In genomic region chr9:86763795-86764194, GRCh38 we compare ENCODE assay signal across 1 cellular context.
TF ChIP-seq lines count a peak whose summit lies in the region.

No MANE protein-coding gene starts in this region.

TF ChIP-seq in HepG2, 621 proteins besides CTCF, POLR2A, EP300 and RAD21:
- TF ChIP-seq ZFP37 (CRISPR knock-in tag; IDR thresholded peaks at IDR 0.05; ENCODE audit: borderline replicate concordance) (no peak), ZKSCAN5 (CRISPR knock-in tag; IDR thresholded peaks at IDR 0.05) (no peak), NPAS2 (CRISPR knock-in tag; IDR thresholded peaks at IDR 0.05; ENCODE audit: borderline replicate concordance) (no peak), AGO1 (IDR thresholded peaks at IDR 0.05; ENCODE audit: low read depth, low read length, poor library complexity, severe bottlenecking) (no peak), SMARCE1 (IDR thresholded peaks at IDR 0.05; ENCODE audit: borderline replicate concordance) (no peak), PBX3 (CRISPR knock-in tag; IDR thresholded peaks at IDR 0.05; ENCODE audit: borderline replicate concordance) (no peak), SP4 (CRISPR knock-in tag; IDR thresholded peaks at IDR 0.05) (no peak), GATA4 (IDR thresholded peaks at IDR 0.05; ENCODE audit: borderline replicate concordance, low read depth) (no peak), KMT2A (CRISPR knock-in tag; IDR thresholded peaks at IDR 0.05) (no peak), ZNF234 (CRISPR knock-in tag; conservative IDR thresholded peaks at IDR 0.05) (no peak), ZNF747 (CRISPR knock-in tag; IDR thresholded peaks at IDR 0.05; ENCODE audit: borderline replicate concordance) (no peak), ZNF292 (CRISPR knock-in tag; IDR thresholded peaks at IDR 0.05; ENCODE audit: borderline replicate concordance, low read depth) (no peak), XBP1 (CRISPR knock-in tag; IDR thresholded peaks at IDR 0.05) (no peak), ZNF580 (CRISPR knock-in tag; IDR thresholded peaks at IDR 0.05; ENCODE audit: borderline replicate concordance, low read depth) (no peak), RAD51 (IDR thresholded peaks at IDR 0.05; ENCODE audit: borderline replicate concordance) (no peak), ZNF546 (CRISPR knock-in tag; conservative IDR thresholded peaks at IDR 0.05) (no peak)
